10 cellular contexts compared by ENCODE assay signal in the genomic region with DNA sequence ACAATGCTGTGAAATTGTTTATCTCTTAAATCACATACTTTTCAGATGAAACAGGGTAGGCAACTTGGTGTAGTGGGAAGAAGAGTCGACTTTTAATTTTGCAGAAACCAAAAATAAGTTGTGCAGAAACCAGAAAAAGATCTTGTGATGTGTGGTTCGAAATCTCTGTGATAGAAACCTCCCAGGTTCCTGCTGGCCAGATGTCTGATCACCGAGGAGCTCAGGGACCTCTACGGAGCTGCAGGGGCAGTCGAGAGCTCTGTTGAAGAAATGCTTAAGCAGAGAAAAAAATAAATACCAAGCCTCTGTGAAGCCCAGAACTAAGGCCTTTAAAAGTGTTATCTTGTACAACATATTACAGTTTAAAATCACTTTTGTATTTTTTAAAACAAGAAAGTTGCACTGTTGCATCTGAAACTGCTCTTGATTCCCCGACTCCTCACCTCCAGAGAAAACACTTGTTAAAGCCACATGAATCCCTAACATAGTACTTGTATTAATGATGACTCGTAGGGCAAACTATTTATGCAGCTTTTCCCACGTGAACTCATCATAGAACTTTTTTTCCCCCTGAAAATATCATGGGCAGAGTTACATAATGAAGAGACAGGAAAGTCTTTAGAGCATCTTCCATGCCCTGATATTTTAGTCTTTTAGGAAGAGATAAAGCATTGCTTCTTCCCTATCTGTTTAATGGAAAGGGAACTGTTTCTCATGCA. TPM values are rescaled to one million over a fixed set of nuclear protein-coding genes. Genes with fewer than 3 reads are reported as not detected.
DNase-seq lines count a peak whose midpoint lies in the region; ATAC-seq and TF ChIP-seq lines count a peak whose summit lies in the region.
"Had no signal": no experiment of that assay in that cellular context is flagged by ENCODE, and none has a peak within 500 bp of the region (broad histone marks: within the 10 kb centered on the region; RNA-seq: fewer than 3 reads in every experiment).

No MANE protein-coding gene starts in this region.

- H3K36me3 Mint-ChIP-seq in activated B cell treated with CpG ODN at 0.5 μM for 24 hours (ENCODE audit: low read depth) (peaks cover 75% of the 10 kb centered on the region), neural crest cell (ENCODE audit: low read depth) (peaks cover 13% of the 10 kb centered on the region)

- in situ Hi-C loops in GM13977 (cut with MboI; ENCODE audit: low pct_unique_long_range_greater_than_20kb, low sequenced_read_pairs, unreplicated experiment), result no loop called here

- H3K4me1 ChIP-seq in Peyer's patch, result peaks cover 0 to 12% (median 0%) of the 10 kb centered on the region in 4 donors

- POLR2A ChIA-PET in activated B cell treated with CpG ODN at 0.5 μM for 24 hours (lab: Charles Lee), result interaction anchor here (0.8 kb wide), 1 partner anchor 152 kb away, joined by 5 read pairs; no protein-coding TSS in a partner anchor

- H3K27ac ChIP-seq in Peyer's patch, result peak overlapping the region in 1 of 4 donors; percentile 8
- H3K27ac ChIP-seq: thyroid gland had no signal

- no peaks in the 10 kb centered on the region for H3K27me3 ChIP-seq in Peyer's patch
- H3K27me3 ChIP-seq: thyroid gland had no signal

- no peak overlapping the region for H3K4me3 ChIP-seq in Peyer's patch
- H3K4me3 ChIP-seq: thyroid gland had no signal

- H3K27ac Mint-ChIP-seq in activated B cell treated with CpG ODN at 0.5 μM for 24 hours (peak overlapping the region; percentile 67), neural crest cell (ENCODE audit: unreplicated experiment) (peak overlapping the region; percentile 21)

- H3K9me3 Mint-ChIP-seq in activated B cell treated with CpG ODN at 0.5 μM for 24 hours (no peaks in the 10 kb centered on the region), neural crest cell (no peaks in the 10 kb centered on the region)

- DNase-seq in GM13977 (ENCODE audit: low spot score) (peak; percentile 69), HCEC 1CT (peak; percentile 47), activated B cell treated with CpG ODN at 0.5 μM for 24 hours (no peak), neural crest cell (ENCODE audit: low read depth, low spot score) (no peak), Peyer's patch (no peak), NCI-H2081 (lab: John Stamatoyannopoulos, UW) (no peak)
- DNase-seq: NCI-H1417 treated with DMSO at 0.1 percent for 48 hours, Right ventricle myocardium superior had no signal

- H3K27me3 Mint-ChIP-seq in activated B cell treated with CpG ODN at 0.5 μM for 24 hours (no peaks in the 10 kb centered on the region), neural crest cell (ENCODE audit: low read depth) (no peaks in the 10 kb centered on the region)

- H3K9me3 ChIP-seq in Peyer's patch, result no peaks in the 10 kb centered on the region
- H3K9me3 ChIP-seq: thyroid gland had no signal

- H3K4me3 Mint-ChIP-seq in activated B cell treated with CpG ODN at 0.5 μM for 24 hours, result no peak overlapping the region
- H3K4me3 Mint-ChIP-seq in neural crest cell, result no peak overlapping the region

- peaks cover 0 to 69% (median 0%) of the 10 kb centered on the region in 3 donors for H3K36me3 ChIP-seq in Peyer's patch

- no peak for TF ChIP-seq CTCF in GM13977 (IDR thresholded peaks at IDR 0.05; ENCODE audit: extremely low read depth, insufficient read depth, missing control alignments)
- no peak for TF ChIP-seq CTCF in activated B cell treated with CpG ODN at 0.5 μM for 24 hours (IDR thresholded peaks at IDR 0.05)
- TF ChIP-seq CTCF in neural crest cell (conservative IDR thresholded peaks at IDR 0.05), result no peak
- no peak for TF ChIP-seq CTCF in Peyer's patch (IDR thresholded peaks at IDR 0.05)

- no peak for TF ChIP-seq POLR2A in Peyer's patch (IDR thresholded peaks at IDR 0.05)

- CTCF ChIA-PET in activated B cell treated with CpG ODN at 0.5 μM for 24 hours (lab: Charles Lee), result interaction anchor here (1.7 kb wide), 1 partner anchor 24 kb away, joined by 9 read pairs; no protein-coding TSS in a partner anchor

- intact Hi-C loops in activated B cell treated with CpG ODN at 0.5 μM for 24 hours (cut with micrococcal nuclease), result no loop called here

- ATAC-seq in activated B cell treated with CpG ODN at 0.5 μM for 24 hours (ENCODE audit: low read depth) (no peak), HG03045 (IDR thresholded peaks at IDR 0.05; ENCODE audit: unreplicated experiment) (no peak)

- H3K4me1 Mint-ChIP-seq in activated B cell treated with CpG ODN at 0.5 μM for 24 hours (peaks cover 62% of the 10 kb centered on the region), neural crest cell (peaks cover 22% of the 10 kb centered on the region)

RNA-seq across cellular contexts. Expression of a gene that starts 51.3 kb away (rescaled TPM):
- total RNA-seq in activated B cell treated with CpG ODN at 0.5 μM for 24 hours, result not detected in 2 replicates
- total RNA-seq in neural crest cell, result not detected in 2 replicates
- total RNA-seq in Peyer's patch, result 1 to 10 TPM in 1 of 4 donors, not detected in 3; 3.5 TPM
- total RNA-seq: Right ventricle myocardium superior had no signal

Comparison
In these comparisons a context has a peak if more than half of its experiments do, and no peak if none do; other contexts are left out.
1. DNase-seq: peak in GM13977 (single experiment) and HCEC 1CT (single experiment); none in activated B cell treated with CpG ODN at 0.5 μM for 24 hours (single experiment), neural crest cell (single experiment), Peyer's patch (0 of 3) and NCI-H2081 (0 of 2).